In the genomic region with DNA sequence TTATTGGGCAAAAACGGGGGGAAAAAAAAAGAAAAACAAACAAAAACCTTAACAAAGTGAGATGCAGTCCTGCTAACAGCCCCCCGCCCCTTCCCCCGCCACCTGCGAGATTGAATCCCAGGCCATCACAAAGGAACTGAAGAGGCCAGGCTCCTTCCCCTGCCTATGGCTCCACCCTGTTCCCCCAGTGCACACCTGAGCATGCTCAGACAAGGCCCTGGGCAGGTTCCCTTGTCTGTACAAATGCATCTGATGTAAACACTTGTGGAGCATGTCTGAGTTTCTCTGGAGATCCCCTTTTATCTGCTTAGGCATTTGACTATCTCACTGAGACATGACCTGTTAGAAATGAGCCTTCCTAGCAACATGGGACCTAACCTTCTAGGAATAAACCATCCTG, we compare ENCODE assay signal across 16 cellular contexts.
DNase-seq lines count a peak whose midpoint lies in the region; FAIRE-seq and TF ChIP-seq lines count a peak whose summit lies in the region.
"Had no signal": no experiment of that assay in that cellular context is flagged by ENCODE, and none has a peak within 500 bp of the region (broad histone marks: within the 10 kb centered on the region; RNA-seq: fewer than 3 reads in every experiment).

No MANE protein-coding gene starts in this region.

- in situ Hi-C loops in brain microvascular endothelial cell (cut with HindIII; ENCODE audit: low pct_ligation_motif_present, low sequenced_read_pairs) = no loop called here

- no peak overlapping the region for H2BK15ac ChIP-seq in H1 (ENCODE audit: low read length)

- peak overlapping the region; percentile 82; the same call in 1 of the 2 replicates for H2BK12ac ChIP-seq in H1 (ENCODE audit: low read depth, low read length)

- H3K18ac ChIP-seq in H1 (ENCODE audit: extremely low read depth, low read length) = peak overlapping the region; percentile 91

- H3K9ac ChIP-seq in HUES48 (ENCODE audit: low read depth, low read length) (peak overlapping the region; percentile 41; the same call in 1 of the 2 replicates), H1 (replicated peaks in 1 of 4; ENCODE audit: extremely low read depth in 1 of 4, low read depth in 3 of 4, low read length in 3 of 4) (no peak overlapping the region), iPS-20b (ENCODE audit: low read depth, low read length) (peak overlapping the region; percentile 52; the same call in 1 of the 2 replicates)

- peaks cover 5% of the 10 kb centered on the region for H3K36me3 Mint-ChIP-seq in chondrocyte (ENCODE audit: low read depth)

- WGBS in H1 (ENCODE audit: extremely low coverage in 1 of 2, insufficient coverage in 1 of 2, insufficient read length in 1 of 2, insufficient replicate concordance in 2 of 2, low coverage in 1 of 2, low lambda C conversion rate in 2 of 2, missing lambda C conversion rate in 1 of 2), 2 experiments = 33% methylated on average over 4 of the region's 4 CpGs; no CpG with 5 or more reads in 1 of the 2 experiments

- H4K8ac ChIP-seq in H1 (ENCODE audit: extremely low read depth, insufficient read depth, low read length) = no peak overlapping the region

- H2AFZ ChIP-seq in H1 (ENCODE audit: low read length) = peak overlapping the region; percentile 62; the same call in 1 of the 2 replicates

- POLR2A ChIA-PET in H1 (lab: Charles Lee; ENCODE audit: partially characterized antibody) = interaction anchor here (0.9 kb wide), 1 partner anchor 23 kb away, joined by 4 read pairs; no protein-coding TSS in a partner anchor

- H3K23ac ChIP-seq in H1 (ENCODE audit: insufficient read length) = no peak overlapping the region

- peak overlapping the region; percentile 27 for H4K5ac ChIP-seq in H1 (ENCODE audit: insufficient read length, low read depth, low read length)

- peak overlapping the region; percentile 52 for H2BK120ac ChIP-seq in H1 (replicated peaks; ENCODE audit: low read depth, low read length)

- H3K4me3 Mint-ChIP-seq in chondrocyte (ENCODE audit: unreplicated experiment) = no peak overlapping the region

- peak overlapping the region; percentile 91 for H2BK5ac ChIP-seq in H1 (ENCODE audit: low read depth, low read length)

- peak overlapping the region; percentile 92 for H2BK20ac ChIP-seq in H1 (ENCODE audit: low read length)

- H3K79me1 ChIP-seq in H1 (ENCODE audit: low read depth, low read length) = no peaks in the 10 kb centered on the region

- no peak overlapping the region for H3K4ac ChIP-seq in H1 (replicated peaks; ENCODE audit: insufficient read length, low read depth, low read length)

- CTCF ChIA-PET in H1 (lab: Charles Lee; ENCODE audit: partially characterized antibody) = no interaction called here

- H3K79me2 ChIP-seq in H1 (ENCODE audit: control insufficient read depth in 1 of 2, insufficient read depth in 2 of 2, low read length in 2 of 2) = no peaks in the 10 kb centered on the region

- no peak overlapping the region for H3K14ac ChIP-seq in H1 (ENCODE audit: insufficient read length)

- H3K27me3 Mint-ChIP-seq in chondrocyte (ENCODE audit: low read depth) = no peaks in the 10 kb centered on the region

- H4K91ac ChIP-seq in H1 (replicated peaks; ENCODE audit: insufficient read length, low read length) = no peak overlapping the region

- no peaks in the 10 kb centered on the region for H3K23me2 ChIP-seq in H1 (ENCODE audit: low read depth, low read length)

- peak overlapping the region; percentile 91 for H3K27ac ChIP-seq in HUES48 (ENCODE audit: low read depth, low read length)
- peak overlapping the region; percentile 66 for H3K27ac ChIP-seq in H1 (ENCODE audit: low read depth, low read length)
- peak overlapping the region; percentile 55 for H3K27ac ChIP-seq in iPS-20b (ENCODE audit: low read length)
- no peak overlapping the region for H3K27ac ChIP-seq in brain microvascular endothelial cell
- H3K27ac ChIP-seq: SJSA1 had no signal

- no peak overlapping the region for H3K56ac ChIP-seq in H1 (replicated peaks; ENCODE audit: insufficient read length, low read depth, low read length)

- TF ChIP-seq POLR2A in H1 (IDR thresholded peaks at IDR 0.05; ENCODE audit: control extremely low read depth in 1 of 2, low read depth in 2 of 2, low read length in 2 of 2) = no peak

- TF ChIP-seq CTCF in H1 (IDR thresholded peaks at IDR 0.05; ENCODE audit: control extremely low read depth in 1 of 3, insufficient read depth in 1 of 3, low read depth in 1 of 3, low read length in 3 of 3) = no peak
- TF ChIP-seq CTCF in brain microvascular endothelial cell (IDR thresholded peaks at IDR 0.05; ENCODE audit: low read depth, low read length, missing control alignments) = no peak
- no peak for TF ChIP-seq CTCF in chondrocyte (IDR thresholded peaks at IDR 0.05)

- FAIRE-seq in H1 (lab: Jason Lieb, UNC) = no peak

- DNase-seq in ELF-1 (ENCODE audit: low read depth, low spot score) (peak; percentile 18), H1 (ENCODE audit: low read depth in 1 of 2, low spot score in 2 of 2) (peak; percentile 27 to 61), brain microvascular endothelial cell (no peak), KG1 (lab: John Stamatoyannopoulos, UW) (no peak), chondrocyte (ENCODE audit: low spot score) (no peak)
- DNase-seq: C1 segment of cervical spinal cord, DMS 273 treated with DMSO at 0.1 percent for 48 hours, NCI-H1417 treated with DMSO at 0.1 percent for 48 hours, NCI-H2029 treated with DMSO at 0.1 percent for 48 hours, NCI-H226, NCI-H69, PC-3 had no signal

- peaks cover 16% of the 10 kb centered on the region for H3K9me3 Mint-ChIP-seq in chondrocyte (ENCODE audit: low read depth)

- no peak for TF ChIP-seq EP300 in H1 (IDR thresholded peaks at IDR 0.05; ENCODE audit: borderline replicate concordance in 1 of 2, low read depth in 2 of 2, low read length in 2 of 2)

- H3K4me1 Mint-ChIP-seq in chondrocyte (ENCODE audit: low read depth) = no peaks in the 10 kb centered on the region

- no peak overlapping the region for H3K27ac Mint-ChIP-seq in chondrocyte (ENCODE audit: unreplicated experiment)

- no peak for TF ChIP-seq RAD21 in H1 (IDR thresholded peaks at IDR 0.05 in 1 of 2, conservative IDR thresholded peaks at IDR 0.05 in 1 of 2; ENCODE audit: low read depth in 2 of 2, low read length in 2 of 2)

- 0 out of 2 replicates have a peak overlapping the region, but pooled peaks have one; percentile 96 for H2AK5ac ChIP-seq in H1 (ENCODE audit: low read depth, low read length)

- H3K4me1 ChIP-seq in HUES48 (ENCODE audit: control insufficient read depth, insufficient read depth, low read length) (peaks cover 36% of the 10 kb centered on the region), H1 (replicated peaks in 1 of 4; ENCODE audit: control insufficient read depth in 3 of 4, insufficient read depth in 4 of 4, low read length in 3 of 4) (peaks cover 7 to 17% (median 11%) of the 10 kb centered on the region in 4 experiments; a peak in 6 of 7 replicates), iPS-20b (ENCODE audit: insufficient read depth, low read length) (peaks cover 19% of the 10 kb centered on the region)
- H3K4me1 ChIP-seq: SJSA1 had no signal

- H3K4me2 ChIP-seq in H1 (ENCODE audit: insufficient read depth in 1 of 2, low read depth in 2 of 2, low read length in 2 of 2) = peak overlapping the region; percentile 59 to 60

- no peaks in the 10 kb centered on the region for H4K20me1 ChIP-seq in H1 (replicated peaks in 1 of 2; ENCODE audit: control insufficient read depth in 1 of 2, insufficient read depth in 2 of 2, low read length in 2 of 2)

- H3K36me3 ChIP-seq in HUES48 (ENCODE audit: control insufficient read depth, insufficient read depth, low read length) (no peaks in the 10 kb centered on the region), H1 (ENCODE audit: control insufficient read depth in 2 of 4, insufficient read depth in 4 of 4, low read length in 3 of 4) (peaks cover 0 to 4% (median 2%) of the 10 kb centered on the region in 4 experiments; a peak in 1 of 8 replicates), iPS-20b (ENCODE audit: insufficient read depth, low read depth, low read length) (no peaks in the 10 kb centered on the region), brain microvascular endothelial cell (replicated peaks) (no peaks in the 10 kb centered on the region)
- H3K36me3 ChIP-seq: HAP-1, SJSA1 had no signal

- H3K9me3 ChIP-seq in HUES48 (ENCODE audit: control insufficient read depth, insufficient read depth, low read length) (peaks cover 10% of the 10 kb centered on the region), H1 (ENCODE audit: insufficient read depth in 2 of 2, low read depth in 1 of 2, low read length in 1 of 2) (peaks cover 5 to 10% of the 10 kb centered on the region in 2 experiments; a peak in 2 of 4 replicates), iPS-20b (ENCODE audit: insufficient read depth, low read depth, low read length) (no peaks in the 10 kb centered on the region)
- H3K9me3 ChIP-seq: HAP-1, SJSA1 had no signal

- H3K4me3 ChIP-seq in HUES48 (ENCODE audit: low read depth, low read length) (no peak overlapping the region; the same call in 1 of the 2 replicates), H1 (ENCODE audit: extremely low read depth in 1 of 4, insufficient read depth in 2 of 4, low read depth in 3 of 4, low read length in 4 of 4) (no peak overlapping the region), iPS-20b (ENCODE audit: low read length) (0 out of 2 replicates have a peak overlapping the region, but pooled peaks have one; percentile 4), brain microvascular endothelial cell (ENCODE audit: low read depth, low read length) (no peak overlapping the region)
- H3K4me3 ChIP-seq: HAP-1, SJSA1 had no signal

- H3K27me3 ChIP-seq in HUES48 (ENCODE audit: control insufficient read depth, insufficient read depth, low read length) (no peaks in the 10 kb centered on the region), H1 (replicated peaks in 1 of 4; ENCODE audit: control insufficient read depth in 3 of 4, extremely low read depth in 1 of 4, insufficient read depth in 3 of 4, low read length in 3 of 4) (no peaks in the 10 kb centered on the region), iPS-20b (ENCODE audit: insufficient read depth, low read length) (no peaks in the 10 kb centered on the region), brain microvascular endothelial cell (replicated peaks) (no peaks in the 10 kb centered on the region)
- H3K27me3 ChIP-seq: SJSA1 had no signal

TF ChIP-seq in H1, 55 proteins besides CTCF, POLR2A, EP300 and RAD21:
- TF ChIP-seq NRF1 (IDR thresholded peaks at IDR 0.05; ENCODE audit: low read depth, low read length) (0 out of 2 replicates have a peak, but pooled peaks have one; percentile 28), CBX5 (IDR thresholded peaks at IDR 0.05; ENCODE audit: low read depth, low read length) (no peak)
- TF ChIP-seq, protein P1, sequence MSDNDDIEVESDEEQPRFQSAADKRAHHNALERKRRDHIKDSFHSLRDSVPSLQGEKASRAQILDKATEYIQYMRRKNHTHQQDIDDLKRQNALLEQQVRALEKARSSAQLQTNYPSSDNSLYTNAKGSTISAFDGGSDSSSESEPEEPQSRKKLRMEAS (IDR thresholded peaks at IDR 0.05) = 0 out of 2 replicates have a peak, but pooled peaks have one; percentile 23
TF ChIP-seq in H1: peak in this region for 2.

Comparison
In these comparisons a context has a peak if more than half of its experiments do, and no peak if none do; other contexts are left out.
1. DNase-seq: peak in ELF-1 (single experiment) and H1 (2 of 2); none in brain microvascular endothelial cell (single experiment), KG1 (single experiment) and chondrocyte (single experiment).
2. H3K9ac ChIP-seq: peak in HUES48 (single experiment) and iPS-20b (single experiment); none in H1 (0 of 4).